22 cellular contexts compared by ENCODE assay signal in genomic region chr6:168599118-168599494, GRCh38.
DNase-seq lines count a peak whose midpoint lies in the region; ATAC-seq and TF ChIP-seq lines count a peak whose summit lies in the region.
"Had no signal": no experiment of that assay in that cellular context is flagged by ENCODE, and none has a peak within 500 bp of the region (broad histone marks: within the 10 kb centered on the region; RNA-seq: fewer than 3 reads in every experiment).

No MANE protein-coding gene starts in this region.

- in situ Hi-C loops in IMR-90 (cut with MboI; ENCODE audit: low sequenced_read_pairs), result no loop called here

- H3K27ac Mint-ChIP-seq in Caco-2 (ENCODE audit: unreplicated experiment), result no peak overlapping the region
- peak overlapping the region in 1 of 9 donors; percentile 59 for H3K27ac Mint-ChIP-seq in naive thymus-derived CD4-positive, alpha-beta T cell
- H3K27ac Mint-ChIP-seq: CD4-positive, CD25-positive, alpha-beta regulatory T cell; GM23338 had no signal

- no peak overlapping the region for H4K8ac ChIP-seq in IMR-90 (ENCODE audit: low read depth in 2 of 2, low read length in 2 of 2)

- no peak overlapping the region for H4K5ac ChIP-seq in IMR-90 (ENCODE audit: low read depth, low read length)

- H2AK9ac ChIP-seq in IMR-90 (replicated peaks; ENCODE audit: low read depth, low read length, poor library complexity), result no peak overlapping the region

- H3K9ac ChIP-seq in IMR-90 (ENCODE audit: low read depth, low read length), result no peak overlapping the region
- H3K9ac ChIP-seq: BLaER1 had no signal

- H3K56ac ChIP-seq in IMR-90 (ENCODE audit: extremely low read depth, insufficient read depth, low read length), result no peak overlapping the region

- BruUV-seq in Caco-2 (replicated peaks; lab: Mats Ljungman, UMichigan) (no TSS peak), IMR-90 (replicated peaks; lab: Mats Ljungman, UMichigan) (no TSS peak)

- H3K4me2 ChIP-seq in IMR-90 (ENCODE audit: low read depth, low read length), result no peak overlapping the region
- H3K4me2 ChIP-seq: BLaER1, GM23338 had no signal

- TF ChIP-seq RAD21 in IMR-90 (IDR thresholded peaks at IDR 0.05; ENCODE audit: low read length), result no peak

- no peaks in the 10 kb centered on the region for H3K9me1 ChIP-seq in IMR-90 (ENCODE audit: insufficient read depth, low read length)

- no peaks in the 10 kb centered on the region for H3K27me3 ChIP-seq in Caco-2 (replicated peaks; ENCODE audit: control insufficient read depth, insufficient read depth, low read length)
- no peaks in the 10 kb centered on the region for H3K27me3 ChIP-seq in IMR-90 (ENCODE audit: control insufficient read depth, insufficient read depth, low read length)
- no peaks in the 10 kb centered on the region for H3K27me3 ChIP-seq in naive thymus-derived CD4-positive, alpha-beta T cell (ENCODE audit: control insufficient read depth in 2 of 2, insufficient read depth in 2 of 2, low read length in 2 of 2)
- no peaks in the 10 kb centered on the region for H3K27me3 ChIP-seq in testis
- H3K27me3 ChIP-seq: BLaER1, Peyer's patch had no signal

- DNase-seq in Caco-2 (no peak), IMR-90 (no peak), testis (peak; percentile 8), mucosa of descending colon (no peak), DMS114 treated with DMSO at 0.1 percent for 48 hours (lab: John Stamatoyannopoulos, UW; ENCODE audit: unreplicated experiment) (no peak), T1000 (lab: John Stamatoyannopoulos, UW) (no peak), NCI-H748 treated with DMSO at 0.1 percent for 48 hours (lab: John Stamatoyannopoulos, UW) (no peak)
- DNase-seq in naive thymus-derived CD4-positive, alpha-beta T cell, result no peak
- DNase-seq: CD4-positive, CD25-positive, alpha-beta regulatory T cell; DMS53; HCEC 1CT; KG1; MM.1S; NCI-H2029; NCI-H446 treated with DMSO at 0.1 percent for 48 hours; NCI-H526 treated with DMSO at 0.1 percent for 48 hours; Peyer's patch; SIG-M5 had no signal

- TF ChIP-seq POLR2A in IMR-90 (IDR thresholded peaks at IDR 0.05; ENCODE audit: low read depth, low read length) (no peak), testis (IDR thresholded peaks at IDR 0.05) (no peak)

- no peak for TF ChIP-seq CTCF in Caco-2 (IDR thresholded peaks at IDR 0.05; ENCODE audit: insufficient read depth in 1 of 2, low read depth in 1 of 2, low read length in 1 of 2, severe bottlenecking in 1 of 2, unreplicated experiment in 1 of 2)
- TF ChIP-seq CTCF in IMR-90 (conservative IDR thresholded peaks at IDR 0.05; ENCODE audit: low read depth, low read length), result no peak
- no peak for TF ChIP-seq CTCF in testis (IDR thresholded peaks at IDR 0.05)
- TF ChIP-seq CTCF in mucosa of descending colon (IDR thresholded peaks at IDR 0.05), result no peak

- WGBS in IMR-90 (ENCODE audit: extremely low coverage in 2 of 2, insufficient read length in 1 of 2), 2 experiments, result 63 to 100% methylated on average over 1 to 4 of the region's 4 CpGs
- 63 to 75% methylated on average over 4 of the region's 4 CpGs for WGBS in testis, 2 donors

- H4K91ac ChIP-seq in IMR-90 (ENCODE audit: insufficient read depth, low read depth, low read length), result no peak overlapping the region

- intact Hi-C loops in Caco-2 (cut with micrococcal nuclease; ENCODE audit: unreplicated experiment), result no loop called here
- intact Hi-C loops in IMR-90 (cut with micrococcal nuclease), result no loop called here
- intact Hi-C loops in naive thymus-derived CD4-positive, alpha-beta T cell (cut with micrococcal nuclease), result no loop called here
- intact Hi-C loops in testis (cut with DNase I; ENCODE audit: low total_unique reads), result no loop called here
- intact Hi-C loops in mucosa of descending colon (cut with DNase I, micrococcal nuclease), result no loop called here

- H3K9me3 Mint-ChIP-seq in Caco-2 (ENCODE audit: unreplicated experiment), result peaks cover 14% of the 10 kb centered on the region
- peaks cover 0 to 8% (median 0%) of the 10 kb centered on the region in 11 donors for H3K9me3 Mint-ChIP-seq in naive thymus-derived CD4-positive, alpha-beta T cell
- H3K9me3 Mint-ChIP-seq: GM23338 had no signal

- H3K14ac ChIP-seq in IMR-90 (replicated peaks; ENCODE audit: low read depth, low read length), result no peak overlapping the region

- H3K36me3 Mint-ChIP-seq in Caco-2 (ENCODE audit: insufficient read depth, unreplicated experiment), result peaks cover 6% of the 10 kb centered on the region
- no peaks in the 10 kb centered on the region for H3K36me3 Mint-ChIP-seq in naive thymus-derived CD4-positive, alpha-beta T cell
- H3K36me3 Mint-ChIP-seq: CD4-positive, CD25-positive, alpha-beta regulatory T cell had no signal

- peaks cover 16% of the 10 kb centered on the region for H3K4me1 Mint-ChIP-seq in Caco-2 (ENCODE audit: low read depth, unreplicated experiment)
- no peaks in the 10 kb centered on the region for H3K4me1 Mint-ChIP-seq in naive thymus-derived CD4-positive, alpha-beta T cell

- no peaks in the 10 kb centered on the region for H3K27me3 Mint-ChIP-seq in Caco-2 (ENCODE audit: insufficient read depth, unreplicated experiment)
- H3K27me3 Mint-ChIP-seq in naive thymus-derived CD4-positive, alpha-beta T cell, result peaks cover 0 to 30% (median 4%) of the 10 kb centered on the region in 5 donors
- H3K27me3 Mint-ChIP-seq: CD4-positive, CD25-positive, alpha-beta regulatory T cell had no signal

- H3K18ac ChIP-seq in IMR-90 (ENCODE audit: low read depth, low read length), result no peak overlapping the region

- no peaks in the 10 kb centered on the region; the same call in 1 of the 2 replicates for H4K20me1 ChIP-seq in IMR-90 (ENCODE audit: insufficient read depth, low read length)
- H4K20me1 ChIP-seq: BLaER1 had no signal

- POLR2A ChIA-PET in Caco-2 (lab: Charles Lee), result no interaction called here
- POLR2A ChIA-PET in IMR-90 (lab: Charles Lee; ENCODE audit: unreplicated experiment), result no interaction called here
- POLR2A ChIA-PET in naive thymus-derived CD4-positive, alpha-beta T cell (lab: Charles Lee), result no interaction called here

- no peak overlapping the region for H3K23ac ChIP-seq in IMR-90 (ENCODE audit: low read depth, low read length)

- H3K4me3 Mint-ChIP-seq in Caco-2 (ENCODE audit: unreplicated experiment), result peak overlapping the region; percentile 19
- no peak overlapping the region for H3K4me3 Mint-ChIP-seq in naive thymus-derived CD4-positive, alpha-beta T cell
- H3K4me3 Mint-ChIP-seq: CD4-positive, CD25-positive, alpha-beta regulatory T cell; GM23338 had no signal

- peaks cover 6% of the 10 kb centered on the region for H3K4me1 ChIP-seq in Caco-2
- no peaks in the 10 kb centered on the region for H3K4me1 ChIP-seq in IMR-90 (ENCODE audit: control insufficient read depth, insufficient read depth, low read length)
- H3K4me1 ChIP-seq in naive thymus-derived CD4-positive, alpha-beta T cell (ENCODE audit: control insufficient read depth in 2 of 2, insufficient read depth in 2 of 2, low read length in 2 of 2), result no peaks in the 10 kb centered on the region
- no peaks in the 10 kb centered on the region for H3K4me1 ChIP-seq in testis
- H3K4me1 ChIP-seq in mucosa of descending colon (ENCODE audit: low read depth), result no peaks in the 10 kb centered on the region
- H3K4me1 ChIP-seq: Peyer's patch had no signal

- H2BK120ac ChIP-seq in IMR-90 (ENCODE audit: low read depth, low read length), result no peak overlapping the region

- H3K4me3 ChIP-seq in Caco-2 (ENCODE audit: low read depth, low read length) (no peak overlapping the region), IMR-90 (ENCODE audit: insufficient read depth, low read depth, low read length) (no peak overlapping the region), testis (no peak overlapping the region), mucosa of descending colon (no peak overlapping the region)
- H3K4me3 ChIP-seq in naive thymus-derived CD4-positive, alpha-beta T cell (ENCODE audit: low read length), result no peak overlapping the region
- H3K4me3 ChIP-seq: BLaER1, GM23338, Peyer's patch, SK-N-MC had no signal

- H3K4ac ChIP-seq in IMR-90 (ENCODE audit: low read depth, low read length), result no peak overlapping the region

- H3K36me3 ChIP-seq in Caco-2 (ENCODE audit: control insufficient read depth, insufficient read depth, low read length), result no peaks in the 10 kb centered on the region; the same call in 1 of the 2 replicates
- H3K36me3 ChIP-seq in IMR-90 (ENCODE audit: control insufficient read depth, insufficient read depth, low read length), result no peaks in the 10 kb centered on the region
- no peaks in the 10 kb centered on the region for H3K36me3 ChIP-seq in naive thymus-derived CD4-positive, alpha-beta T cell (ENCODE audit: control insufficient read depth in 2 of 3, insufficient read depth in 3 of 3, low read length in 3 of 3)
- H3K36me3 ChIP-seq in testis (ENCODE audit: low read depth, missing control alignments), result no peaks in the 10 kb centered on the region
- no peaks in the 10 kb centered on the region for H3K36me3 ChIP-seq in mucosa of descending colon (ENCODE audit: low read depth)
- H3K36me3 ChIP-seq: BLaER1, Peyer's patch had no signal

- no peak overlapping the region for H2BK20ac ChIP-seq in IMR-90 (ENCODE audit: low read depth, low read length)

- no peak overlapping the region for H2AK5ac ChIP-seq in IMR-90 (ENCODE audit: low read depth, low read length)

- peak overlapping the region; percentile 62 for H2BK5ac ChIP-seq in IMR-90 (ENCODE audit: low read depth, low read length, poor library complexity, severe bottlenecking)

- no peaks in the 10 kb centered on the region for H3K79me1 ChIP-seq in IMR-90 (ENCODE audit: low read depth in 1 of 2, low read length in 2 of 2)

- no peak overlapping the region for H2AFZ ChIP-seq in IMR-90 (replicated peaks; ENCODE audit: low read length, poor library complexity)
- H2AFZ ChIP-seq: GM23338 had no signal

- CTCF ChIA-PET in Caco-2 (lab: Charles Lee) (no interaction called here), IMR-90 (lab: Yijun Ruan, JAX) (no interaction called here)
- CTCF ChIA-PET in naive thymus-derived CD4-positive, alpha-beta T cell (lab: Charles Lee), result no interaction called here

- ATAC-seq in IMR-90 (ENCODE audit: low read depth), result no peak
- peak; percentile 20 for ATAC-seq in naive thymus-derived CD4-positive, alpha-beta T cell
- ATAC-seq in mucosa of descending colon, result no peak
- ATAC-seq: GM23338 had no signal

- H3K27ac ChIP-seq in IMR-90 (ENCODE audit: insufficient read depth, low read length) (no peak overlapping the region), testis (no peak overlapping the region)
- H3K27ac ChIP-seq in naive thymus-derived CD4-positive, alpha-beta T cell (ENCODE audit: low read depth, low read length), result no peak overlapping the region
- H3K27ac ChIP-seq: BLaER1, HL-60, Peyer's patch, SK-N-MC had no signal

- no peak overlapping the region for H2BK15ac ChIP-seq in IMR-90 (ENCODE audit: low read depth, low read length)

- dilution Hi-C loops in IMR-90 (cut with HindIII; ENCODE audit: low sequenced_read_pairs, unreplicated experiment), result no loop called here

- H3K9me3 ChIP-seq in Caco-2 (no peaks in the 10 kb centered on the region), IMR-90 (ENCODE audit: control insufficient read depth, insufficient read depth, low read length) (peaks cover 38% of the 10 kb centered on the region), testis (no peaks in the 10 kb centered on the region), mucosa of descending colon (no peaks in the 10 kb centered on the region)
- H3K9me3 ChIP-seq in naive thymus-derived CD4-positive, alpha-beta T cell (ENCODE audit: control insufficient read depth in 2 of 3, low read length in 3 of 3), result no peaks in the 10 kb centered on the region
- H3K9me3 ChIP-seq: Peyer's patch had no signal

TF ChIP-seq in IMR-90, 13 proteins besides CTCF, POLR2A, EP300 and RAD21 (continues in another document):
- no peak for TF ChIP-seq MAZ (IDR thresholded peaks at IDR 0.05; ENCODE audit: borderline replicate concordance, low read depth, low read length)
